20 cellular contexts compared by ENCODE assay signal in genomic region chr2:29446852-29447251, GRCh38.
"Had no signal": no experiment of that assay in that cellular context is flagged by ENCODE, and none has a peak within 500 bp of the region (broad histone marks: within the 10 kb centered on the region; RNA-seq: fewer than 3 reads in every experiment).

No MANE protein-coding gene starts in this region.

- DNase-seq: activated CD4-positive, alpha-beta memory T cell treated with anti-CD3 and anti-CD28 coated beads for 36 hours; activated CD4-positive, alpha-beta T cell treated with anti-CD3 and anti-CD28 coated beads for 48 hours; activated naive CD4-positive, alpha-beta T cell treated with anti-CD3 and anti-CD28 coated beads for 36 hours; activated naive CD8-positive, alpha-beta T cell treated with anti-CD3 and anti-CD28 coated beads, Interleukin-2, amount 10 ng/mL, durations not matched to agents 7 days and 5 days; activated T-cell treated with anti-CD3 and anti-CD28 coated beads, Interleukin-2, amount 50 U/mL, for 48 hours; amygdala; cerebellar nuclear complex; endodermal cell; esophagus squamous epithelium; foreskin keratinocyte; immature natural killer cell; left lung; naive thymus-derived CD8-positive, alpha-beta T cell; sigmoid colon; stimulated activated CD4-positive, alpha-beta T cell treated with anti-CD3 and anti-CD28 coated beads, Interleukin-4, amount 100 ng/mL, for 1 hour; stimulated activated naive CD4-positive, alpha-beta T cell treated with Interleukin-2 at 50 U/mL for 16 hours had no signal

- H3K27ac ChIP-seq: coronary artery, esophagus squamous epithelium, foreskin keratinocyte, hepatocyte, left lung, neural progenitor cell, sigmoid colon had no signal

- H3K4me1 ChIP-seq: esophagus squamous epithelium, left lung, neural progenitor cell, sigmoid colon had no signal

- H2AFZ ChIP-seq: hepatocyte, neural progenitor cell had no signal

- H3K79me2 ChIP-seq: hepatocyte had no signal

- ATAC-seq: foreskin keratinocyte; left lung; naive thymus-derived CD8-positive, alpha-beta T cell had no signal

- H3K4me2 ChIP-seq: hepatocyte, neural progenitor cell had no signal

- H3K36me3 ChIP-seq: esophagus squamous epithelium, left lung, neural progenitor cell, sigmoid colon had no signal

- H3K4me3 ChIP-seq: coronary artery, esophagus squamous epithelium, hepatocyte, left lung, lung, neural progenitor cell, sigmoid colon had no signal

- H3K9ac ChIP-seq: neural progenitor cell had no signal

- H3K9me3 ChIP-seq: esophagus squamous epithelium, left lung, sigmoid colon had no signal

- H3K27me3 ChIP-seq: esophagus squamous epithelium, hepatocyte, left lung, neural progenitor cell, sigmoid colon had no signal
